ENCODE assay signal across 30 cellular contexts in genomic region chr2:60007666-60008065, GRCh38.
"Had no signal": no experiment of that assay in that cellular context is flagged by ENCODE, and none has a peak within 500 bp of the region (broad histone marks: within the 10 kb centered on the region; RNA-seq: fewer than 3 reads in every experiment).

No MANE protein-coding gene starts in this region.

- H3K4me1 Mint-ChIP-seq: immature natural killer cell, mesothelial cell of epicardium, natural killer cell had no signal

- DNase-seq: heart left ventricle; hypothalamus; immature natural killer cell; kidney; left colon; left lung; lower lobe of right lung; mammary epithelial cell; mesenchymal stem cell; naive B cell; natural killer cell; nucleus accumbens; pancreas; posterior cingulate gyrus; psoas muscle; right lobe of liver; stimulated activated CD4-positive, alpha-beta T cell treated with anti-CD3 and anti-CD28 coated beads, Interleukin-2, amount 100 ng/mL, for 24 hours; stimulated activated CD4-positive, alpha-beta T cell treated with anti-CD3 and anti-CD28 coated beads, Interleukin-4, amount 100 ng/mL, for 1 hour; stimulated activated naive B cell treated with anti-CD40 and anti-IgM and Interleukin-4, amounts not matched to agents 10 μg/mL and 1 μg/mL and 100 μg/mL, for 72 hours; stimulated activated naive CD8-positive, alpha-beta T cell treated with anti-CD3 and anti-CD28 coated beads, Interleukin-15, Interleukin-2, amounts not matched to agents 100 U/mL and 50 U/mL, for 24 hours; stomach; testis; thyroid gland; transverse colon; upper lobe of left lung had no signal

- H3K4me2 ChIP-seq: smooth muscle cell had no signal

- H3K36me3 ChIP-seq: heart left ventricle, left lung, lower lobe of right lung, pancreas, right atrium auricular region, right lobe of liver, stomach, thyroid gland, transverse colon, upper lobe of left lung, vagina had no signal

- H3K4me3 Mint-ChIP-seq: immature natural killer cell; mesothelial cell of epicardium; naive B cell; natural killer cell; stimulated activated naive B cell treated with anti-CD40 and anti-IgM and Interleukin-4, amounts not matched to agents 10 μg/mL and 1 μg/mL and 100 μg/mL, for 72 hours had no signal

- ATAC-seq: heart left ventricle; left colon; left lung; lower lobe of right lung; natural killer cell; pancreas; psoas muscle; right lobe of liver; stimulated activated naive B cell treated with anti-CD40 and anti-IgM and Interleukin-4, amounts not matched to agents 10 μg/mL and 1 μg/mL and 100 μg/mL, for 72 hours; stimulated activated naive CD8-positive, alpha-beta T cell treated with anti-CD3 and anti-CD28 coated beads, Interleukin-15, Interleukin-2, amounts not matched to agents 100 U/mL and 50 U/mL, for 24 hours had no signal

- H3K4me1 ChIP-seq: heart left ventricle, left lung, lower lobe of right lung, pancreas, psoas muscle, right atrium auricular region, right lobe of liver, stomach, testis, transverse colon, upper lobe of left lung, vagina had no signal

- H3K9me3 Mint-ChIP-seq: natural killer cell had no signal

- H3K9me3 ChIP-seq: left lung, lower lobe of right lung, pancreas, psoas muscle, right atrium auricular region, right lobe of liver, stomach, testis, thyroid gland, transverse colon, upper lobe of left lung, vagina had no signal

- H3K27ac ChIP-seq: heart left ventricle, left lung, lower lobe of right lung, pancreas, psoas muscle, right atrium auricular region, right lobe of liver, stomach, testis, thyroid gland, transverse colon, upper lobe of left lung, vagina had no signal

- H3K27me3 Mint-ChIP-seq: naive B cell; stimulated activated naive B cell treated with anti-CD40 and anti-IgM and Interleukin-4, amounts not matched to agents 10 μg/mL and 1 μg/mL and 100 μg/mL, for 72 hours had no signal

- H3K27ac Mint-ChIP-seq: immature natural killer cell; mesothelial cell of epicardium; natural killer cell; stimulated activated naive B cell treated with anti-CD40 and anti-IgM and Interleukin-4, amounts not matched to agents 10 μg/mL and 1 μg/mL and 100 μg/mL, for 72 hours had no signal

- FAIRE-seq: islet of Langerhans, kidney, pancreas had no signal

- H3K36me3 Mint-ChIP-seq: immature natural killer cell; mesothelial cell of epicardium; natural killer cell; stimulated activated naive B cell treated with anti-CD40 and anti-IgM and Interleukin-4, amounts not matched to agents 10 μg/mL and 1 μg/mL and 100 μg/mL, for 72 hours had no signal

- H3K4me3 ChIP-seq: heart left ventricle, left lung, lower lobe of right lung, pancreas, psoas muscle, right atrium auricular region, right lobe of liver, smooth muscle cell, stomach, testis, thyroid gland, transverse colon, upper lobe of left lung, vagina had no signal

- H3K27me3 ChIP-seq: heart left ventricle, left lung, pancreas, right atrium auricular region, right lobe of liver, stomach, testis, thyroid gland, transverse colon, upper lobe of left lung, vagina had no signal
